Comparison of ENCODE assay signal across 8 cellular contexts in genomic region chr1:150976879-150977694, GRCh38. TPM values are rescaled to one million over a fixed set of nuclear protein-coding genes. Genes with fewer than 3 reads are reported as not detected.
A peak's percentile ranks its signal among the peaks of the same experiment; 100 is the strongest.
DNase-seq lines count a peak whose midpoint lies in the region; ATAC-seq and TF ChIP-seq lines count a peak whose summit lies in the region.

No MANE protein-coding gene starts in this region.

- H3K36me3 ChIP-seq in heart right ventricle, result no peaks in the 10 kb centered on the region
- H3K36me3 ChIP-seq in psoas muscle (ENCODE audit: insufficient read depth in 1 of 2, low read depth in 1 of 2), result no peaks in the 10 kb centered on the region
- no peaks in the 10 kb centered on the region for H3K36me3 ChIP-seq in uterus

- H3K27ac ChIP-seq in heart right ventricle (peak overlapping the region in 9 of 10 donors; percentile 61 to 91 (median 70)), psoas muscle (peak overlapping the region; percentile 97), uterus (peak overlapping the region; percentile 34 to 56)

- DNase-seq in HS-27A (ENCODE audit: low read depth) (peak; percentile 87), heart right ventricle (peak; percentile 79 to 80), psoas muscle (peak; percentile 86 to 94), uterus (peak; percentile 58 to 68), cortex of kidney (lab: John Stamatoyannopoulos, UW) (no peak), NCI-H748 treated with DMSO at 0.1 percent for 48 hours (lab: John Stamatoyannopoulos, UW) (no peak)
- peak; percentile 75 for DNase-seq in activated naive CD4-positive, alpha-beta T cell treated with Interleukin-2 at 50 U/mL for 16 hours

- TF ChIP-seq POLR2A in uterus (IDR thresholded peaks at IDR 0.05), result peak in 1 of 2 donors; percentile 17

- intact Hi-C loops in heart right ventricle (cut with DNase I) (loop anchor here in 3 of 10 donors (5.0 to 10.0 kb wide), 3 partner anchors 100 to 352 kb away; partner anchors contain the start of genes ARNT (in 3 of the 3) and ENSA (in 1 of the 3)), psoas muscle (cut with DNase I) (loop anchor here in 1 of 2 donors (5.0 kb wide), 1 partner anchor 100 kb away; the partner anchor contains the start of gene ARNT), uterus (cut with DNase I; ENCODE audit: low total_unique reads) (no loop called here)

- 60 to 70% methylated on average over 11 of the region's 11 CpGs for WGBS in heart right ventricle, 2 donors
- WGBS in psoas muscle, 3 donors, result 43 to 61% (median 46%) methylated on average over 11 of the region's 11 CpGs

- H3K4me1 ChIP-seq in heart right ventricle, result peaks cover 15 to 69% (median 32%) of the 10 kb centered on the region in 9 donors
- H3K4me1 ChIP-seq in psoas muscle, result peaks cover 22% of the 10 kb centered on the region
- H3K4me1 ChIP-seq in uterus, result peaks cover 8 to 23% of the 10 kb centered on the region in 2 donors

- ATAC-seq in SK-N-SH treated with all-trans-retinoic acid at 6 μM for 48 hours (peak; percentile 51), heart right ventricle (peak; percentile 48 to 74 (median 54)), psoas muscle (peak; percentile 82 to 90 (median 86))

- no peak for TF ChIP-seq CTCF in heart right ventricle (IDR thresholded peaks at IDR 0.05)
- no peak for TF ChIP-seq CTCF in psoas muscle (IDR thresholded peaks at IDR 0.05)
- TF ChIP-seq CTCF in uterus (IDR thresholded peaks at IDR 0.05), result no peak

- H3K4me3 ChIP-seq in heart right ventricle (peak overlapping the region in 3 of 10 donors; percentile 5 to 29 (median 14)), psoas muscle (no peak overlapping the region), uterus (no peak overlapping the region)

- no peaks in the 10 kb centered on the region for H3K9me3 ChIP-seq in heart right ventricle
- no peaks in the 10 kb centered on the region for H3K9me3 ChIP-seq in psoas muscle
- no peaks in the 10 kb centered on the region for H3K9me3 ChIP-seq in uterus

- H3K27me3 ChIP-seq in heart right ventricle (no peaks in the 10 kb centered on the region), psoas muscle (ENCODE audit: insufficient read depth in 3 of 3, low read length in 2 of 3) (no peaks in the 10 kb centered on the region), uterus (no peaks in the 10 kb centered on the region)

TF ChIP-seq in SK-N-SH treated with all-trans-retinoic acid at 6 μM for 48 hours, 23 proteins besides CTCF, POLR2A, EP300 and RAD21:
- 0 out of 2 replicates have a peak, but pooled peaks have one; percentile 77 for TF ChIP-seq OSR1 (CRISPR knock-in tag; IDR thresholded peaks at IDR 0.05)
- no peak for TF ChIP-seq SNAI2 (CRISPR knock-in tag; IDR thresholded peaks at IDR 0.05)
TF ChIP-seq in SK-N-SH treated with all-trans-retinoic acid at 6 μM for 48 hours: peak in this region for 1.

RNA-seq across cellular contexts. Expression of gene CERS2, which starts 2.5 kb away (rescaled TPM):
- total RNA-seq in heart right ventricle (10 to 100 TPM; 56.5 to 99.4 (median 73.5) TPM), psoas muscle (10 to 100 TPM; 42.1 to 61.0 (median 51.1) TPM), uterus (100 to 1,000 TPM in 3 of 4 donors, 10 to 100 TPM in 1; 74.9 to 191 (median 147) TPM)
- polyA plus RNA-seq in heart right ventricle (100 to 1,000 TPM in 1 of 2 donors, 10 to 100 TPM in 1; 79.2 to 104 TPM), psoas muscle (10 to 100 TPM; 29.8 to 59.6 (median 30.5) TPM)

RNA-seq across cellular contexts. Expression of gene ANXA9, which starts 5.0 kb away (rescaled TPM):
- total RNA-seq in heart right ventricle (under 1 TPM in 4 of 10 donors, not detected in 6; 0.15 to 0.36 (median 0.20) TPM), psoas muscle (not detected), uterus (10 to 100 TPM in 1 of 4 donors, 1 to 10 TPM in 3; 2.3 to 54.3 (median 6.2) TPM)
- polyA plus RNA-seq in heart right ventricle (under 1 TPM; 0.06 to 0.15 TPM), psoas muscle (under 1 TPM; 0.07 to 0.10 (median 0.07) TPM)

RNA-seq across cellular contexts. Expression of gene MINDY1, which starts 29.6 kb away (rescaled TPM):
- total RNA-seq in heart right ventricle, result 10 to 100 TPM; 40.7 to 70.6 (median 55.7) TPM
- polyA plus RNA-seq in heart right ventricle, result 10 to 100 TPM in 1 of 2 donors, 1 to 10 TPM in 1; 9.8 to 18.7 TPM
- 10 to 100 TPM; 13.9 to 26.0 (median 18.5) TPM for total RNA-seq in psoas muscle
- 10 to 100 TPM in 1 of 3 donors, 1 to 10 TPM in 2; 4.4 to 16.2 (median 9.7) TPM for polyA plus RNA-seq in psoas muscle
- 10 to 100 TPM in 3 of 4 donors, 1 to 10 TPM in 1; 10.0 to 37.7 (median 24.6) TPM for total RNA-seq in uterus

RNA-seq across cellular contexts. Expression of gene PRUNE1, which starts 31.2 kb away (rescaled TPM):
- total RNA-seq in heart right ventricle (10 to 100 TPM; 37.5 to 50.1 (median 46.0) TPM), psoas muscle (10 to 100 TPM; 17.5 to 30.2 (median 24.6) TPM), uterus (10 to 100 TPM in 3 of 4 donors, 1 to 10 TPM in 1; 10.0 to 26.4 (median 20.1) TPM)
- polyA plus RNA-seq in heart right ventricle (10 to 100 TPM; 11.5 to 24.4 TPM), psoas muscle (10 to 100 TPM; 12.4 to 33.8 (median 15.1) TPM)

RNA-seq across cellular contexts. Expression of gene SETDB1, which starts 50.9 kb away (rescaled TPM):
- total RNA-seq in heart right ventricle (10 to 100 TPM; 14.5 to 23.8 (median 17.6) TPM), psoas muscle (10 to 100 TPM; 19.4 to 27.1 (median 20.4) TPM), uterus (10 to 100 TPM; 21.8 to 63.2 (median 54.4) TPM)
- polyA plus RNA-seq in heart right ventricle (10 to 100 TPM in 1 of 2 donors, 1 to 10 TPM in 1; 9.1 to 20.9 TPM), psoas muscle (10 to 100 TPM; 12.8 to 14.8 (median 13.5) TPM)

Comparison
In these comparisons a context has a peak if more than half of its experiments do, and no peak if none do; other contexts are left out.
1. DNase-seq: peak in HS-27A (single experiment), activated naive CD4-positive, alpha-beta T cell treated with Interleukin-2 at 50 U/mL for 16 hours (single experiment), heart right ventricle (2 of 2), psoas muscle (2 of 2) and uterus (2 of 2); none in cortex of kidney (single experiment) and NCI-H748 treated with DMSO at 0.1 percent for 48 hours (single experiment).
2. H3K27ac ChIP-seq: peak in every context shown above with its lines; median percentile 97 in psoas muscle; 70 in heart right ventricle; 45 in uterus.
3. Peak in every context shown above with its lines, with median percentiles within 50 percentile points of each other: ATAC-seq.